1 cellular context compared by ENCODE assay signal in genomic region chr6:26415036-26415614, GRCh38.
A peak's percentile ranks its signal among the peaks of the same experiment; 100 is the strongest.
TF ChIP-seq lines count a peak whose summit lies in the region.

No MANE protein-coding gene starts in this region.

TF ChIP-seq in HepG2, 621 proteins besides CTCF, POLR2A, EP300 and RAD21:
- TF ChIP-seq CREB1 (IDR thresholded peaks at IDR 0.05) (no peak), CREB1 (CRISPR knock-in tag; IDR thresholded peaks at IDR 0.05) (0 out of 2 replicates have a peak, but pooled peaks have one; percentile 40), NCOR1 (IDR thresholded peaks at IDR 0.05; ENCODE audit: borderline replicate concordance, low read length) (peak; percentile 33; the same call in 1 of the 2 replicates), MAFK (conservative IDR thresholded peaks at IDR 0.05 in 1 of 2, IDR thresholded peaks at IDR 0.05 in 1 of 2; ENCODE audit: low read length in 2 of 2) (peak; percentile 84 to 86), ZSCAN21 (CRISPR knock-in tag; IDR thresholded peaks at IDR 0.05; ENCODE audit: borderline replicate concordance) (no peak), MLLT10 (CRISPR knock-in tag; IDR thresholded peaks at IDR 0.05) (no peak), ARID5B (CRISPR knock-in tag; IDR thresholded peaks at IDR 0.05) (peak; percentile 48; the same call in 1 of the 2 replicates), RXRB (CRISPR knock-in tag; IDR thresholded peaks at IDR 0.05; ENCODE audit: borderline replicate concordance) (0 out of 2 replicates have a peak, but pooled peaks have one; percentile 7), ZNF160 (CRISPR knock-in tag; IDR thresholded peaks at IDR 0.05) (no peak), KDM5B (CRISPR knock-in tag; IDR thresholded peaks at IDR 0.05; ENCODE audit: borderline replicate concordance) (no peak), PAXIP1 (CRISPR knock-in tag; conservative IDR thresholded peaks at IDR 0.05) (0 out of 2 replicates have a peak, but pooled peaks have one; percentile 21), BCL6 (CRISPR knock-in tag; IDR thresholded peaks at IDR 0.05) (peak; percentile 16; the same call in 1 of the 2 replicates), GATA4 (IDR thresholded peaks at IDR 0.05; ENCODE audit: borderline replicate concordance, low read depth) (no peak), TMF1 (CRISPR knock-in tag; IDR thresholded peaks at IDR 0.05; ENCODE audit: low read depth) (no peak), ASH2L (IDR thresholded peaks at IDR 0.05; ENCODE audit: insufficient read length, low read depth, low read length) (peak; percentile 17), HNF4A (CRISPR knock-in tag; IDR thresholded peaks at IDR 0.05) (peak; percentile 71), MAFF (IDR thresholded peaks at IDR 0.05; ENCODE audit: low read depth, low read length) (peak; percentile 80), ZNF20 (CRISPR knock-in tag; IDR thresholded peaks at IDR 0.05) (no peak), ZNF792 (CRISPR knock-in tag; IDR thresholded peaks at IDR 0.05) (no peak), SKI (IDR thresholded peaks at IDR 0.05; ENCODE audit: partially characterized antibody) (peak; percentile 16), ZNF12 (CRISPR knock-in tag; IDR thresholded peaks at IDR 0.05) (peak; percentile 96), ZNF678 (CRISPR knock-in tag; IDR thresholded peaks at IDR 0.05) (no peak), SNRNP70 (IDR thresholded peaks at IDR 0.05; ENCODE audit: low read depth, low read length) (no peak), FOXA3 (CRISPR knock-in tag; IDR thresholded peaks at IDR 0.05) (0 out of 2 replicates have a peak, but pooled peaks have one; percentile 15), ZSCAN31 (CRISPR knock-in tag; IDR thresholded peaks at IDR 0.05; ENCODE audit: low read depth) (no peak), FOXP1 (IDR thresholded peaks at IDR 0.05) (no peak), FOXP1 (CRISPR knock-in tag; IDR thresholded peaks at IDR 0.05) (0 out of 2 replicates have a peak, but pooled peaks have one; percentile 14), KAT2B (IDR thresholded peaks at IDR 0.05; ENCODE audit: borderline replicate concordance, low read depth, low read length) (no peak), ZNF710 (CRISPR knock-in tag; IDR thresholded peaks at IDR 0.05; ENCODE audit: borderline replicate concordance) (no peak), KLF6 (CRISPR knock-in tag; IDR thresholded peaks at IDR 0.05) (no peak), ZNF329 (CRISPR knock-in tag; IDR thresholded peaks at IDR 0.05; ENCODE audit: low read depth) (no peak)
- TF ChIP-seq, protein P1, sequence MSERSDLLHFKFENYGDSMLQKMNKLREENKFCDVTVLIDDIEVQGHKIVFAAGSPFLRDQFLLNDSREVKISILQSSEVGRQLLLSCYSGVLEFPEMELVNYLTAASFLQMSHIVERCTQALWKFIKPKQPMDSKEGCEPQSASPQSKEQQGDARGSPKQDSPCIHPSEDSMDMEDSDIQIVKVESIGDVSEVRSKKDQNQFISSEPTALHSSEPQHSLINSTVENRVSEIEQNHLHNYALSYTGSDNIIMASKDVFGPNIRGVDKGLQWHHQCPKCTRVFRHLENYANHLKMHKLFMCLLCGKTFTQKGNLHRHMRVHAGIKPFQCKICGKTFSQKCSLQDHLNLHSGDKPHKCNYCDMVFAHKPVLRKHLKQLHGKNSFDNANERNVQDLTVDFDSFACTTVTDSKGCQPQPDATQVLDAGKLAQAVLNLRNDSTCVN (CRISPR knock-in tag; IDR thresholded peaks at IDR 0.05; ENCODE audit: borderline replicate concordance), result peak; percentile 99
- TF ChIP-seq, protein P2, sequence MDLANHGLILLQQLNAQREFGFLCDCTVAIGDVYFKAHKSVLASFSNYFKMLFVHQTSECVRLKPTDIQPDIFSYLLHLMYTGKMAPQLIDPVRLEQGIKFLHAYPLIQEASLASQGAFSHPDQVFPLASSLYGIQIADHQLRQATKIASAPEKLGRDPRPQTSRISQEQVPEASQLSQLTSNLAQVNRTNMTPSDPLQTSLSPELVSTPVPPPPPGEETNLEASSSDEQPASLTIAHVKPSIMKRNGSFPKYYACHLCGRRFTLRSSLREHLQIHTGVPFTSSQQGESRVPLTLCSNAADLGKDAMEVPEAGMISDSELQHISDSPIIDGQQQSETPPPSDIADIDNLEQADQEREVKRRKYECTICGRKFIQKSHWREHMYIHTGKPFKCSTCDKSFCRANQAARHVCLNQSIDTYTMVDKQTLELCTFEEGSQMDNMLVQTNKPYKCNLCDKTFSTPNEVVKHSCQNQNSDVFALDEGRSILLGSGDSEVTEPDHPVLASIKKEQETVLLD (CRISPR knock-in tag; IDR thresholded peaks at IDR 0.05; ENCODE audit: low read depth), result no peak
